In genomic region chr5:120055858-120056257, GRCh38 we compare ENCODE assay signal across 8 cellular contexts.
DNase-seq lines count a peak whose midpoint lies in the region; ATAC-seq, FAIRE-seq and TF ChIP-seq lines count a peak whose summit lies in the region.

No MANE protein-coding gene starts in this region.

- H3K4me2 ChIP-seq in GM12878 (ENCODE audit: control insufficient read depth, insufficient read depth) = no peak overlapping the region

- TF ChIP-seq RAD21 in GM12878 (IDR thresholded peaks at IDR 0.05; ENCODE audit: insufficient read depth, low read depth, low read length) = peak; percentile 25; the same call in 1 of the 2 replicates

- BruUV-seq in GM12878 (replicated peaks; lab: Mats Ljungman, UMichigan) = no TSS peak

- FAIRE-seq in GM12878 (lab: Jason Lieb, UNC) = no peak

- no peaks in the 10 kb centered on the region for H3K36me3 ChIP-seq in GM12878 (ENCODE audit: control insufficient read depth in 2 of 2, insufficient read depth in 2 of 2, low read length in 1 of 2)

- H3K27ac ChIP-seq in C4-2B (no peak overlapping the region), GM12878 (ENCODE audit: control insufficient read depth, insufficient read depth) (no peak overlapping the region)

- ATAC-seq in GM12878 = no peak; the same call in 2 of the 3 replicates
- ATAC-seq in left lobe of liver = peak; percentile 86

- intact Hi-C loops in GM12878 (cut with micrococcal nuclease; ENCODE audit: unreplicated experiment) = no loop called here

- no peaks in the 10 kb centered on the region for H3K9me3 ChIP-seq in GM12878 (replicated peaks; ENCODE audit: control insufficient read depth, insufficient read depth, low read length)

- RAD21 ChIA-PET in GM12878 (lab: Charles Lee; ENCODE audit: unreplicated experiment) = interaction anchor here (0.6 kb wide), 1 partner anchor 408 kb away, joined by 3 read pairs; no protein-coding TSS in a partner anchor

- CTCF ChIA-PET in GM12878 (lab: Yijun Ruan, JAX) = interaction anchor here (1.6 kb wide), 1 partner anchor 16 kb away, joined by 4 read pairs; no protein-coding TSS in a partner anchor

- no peak overlapping the region for H2AFZ ChIP-seq in GM12878 (ENCODE audit: control insufficient read depth, low read depth, low read length)

- DNase-seq in Jurkat, Clone E6-1 (ENCODE audit: low read depth, low spot score) = peak; percentile 16
- no peak for DNase-seq in GM12878 (ENCODE audit: low read depth, low spot score)
- DNase-seq in left lobe of liver (ENCODE audit: low spot score) = no peak
- DNase-seq in NCI-H1092 (lab: John Stamatoyannopoulos, UW) = no peak
- no peak for DNase-seq in stimulated activated CD8-positive, alpha-beta memory T cell treated with anti-CD3 and anti-CD28 coated beads, Interleukin-4, amount 100 ng/mL, for 48 hours
- no peak for DNase-seq in T-helper 1 cell
- DNase-seq in NK-92 treated with Interleukin-12 subunit alpha and Interleukin-12 subunit beta, amount 100 ng/mL, for 24 hours (lab: John Stamatoyannopoulos, UW) = no peak

- TF ChIP-seq CTCF in C4-2B (conservative IDR thresholded peaks at IDR 0.05) = peak; percentile 28
- TF ChIP-seq CTCF in GM12878 (IDR thresholded peaks at IDR 0.05 in 2 of 3, conservative IDR thresholded peaks at IDR 0.05 in 1 of 3; ENCODE audit: control insufficient read depth in 2 of 3, extremely low read depth in 1 of 3, insufficient read depth in 1 of 3, low read depth in 3 of 3, low read length in 3 of 3) = 0 out of 6 replicates have a peak, but pooled peaks of 1 of the 3 experiments have one; percentile 9

- POLR2A ChIA-PET in GM12878 (lab: Charles Lee) = no interaction called here

- in situ Hi-C loops in GM12878 (cut with MboI) = no loop called here

- no peaks in the 10 kb centered on the region for H3K4me1 ChIP-seq in GM12878 (ENCODE audit: control insufficient read depth, insufficient read depth, low read length)

- no peaks in the 10 kb centered on the region for H3K79me2 ChIP-seq in GM12878 (ENCODE audit: control insufficient read depth, insufficient read depth, low read length)

- SMC1A ChIA-PET in GM12878 (lab: Charles Lee; ENCODE audit: uncharacterized antibody, unreplicated experiment) = interaction anchor here (0.9 kb wide), 1 partner anchor 402 kb away, joined by 3 read pairs; no protein-coding TSS in a partner anchor

- TF ChIP-seq EP300 in GM12878 (IDR thresholded peaks at IDR 0.05; ENCODE audit: borderline replicate concordance in 1 of 2, control insufficient read depth in 1 of 2, low read depth in 2 of 2, low read length in 2 of 2) = no peak

- 65% methylated on average over 2 of the region's 2 CpGs for WGBS in GM12878 (ENCODE audit: insufficient coverage, insufficient replicate concordance, low lambda C conversion rate, missing lambda C conversion rate)

- TF ChIP-seq POLR2A in GM12878 (IDR thresholded peaks at IDR 0.05; ENCODE audit: low read depth, low read length) = no peak

- H3K9ac ChIP-seq in GM12878 (ENCODE audit: control insufficient read depth, insufficient read depth, low read length) = no peak overlapping the region

- H3K27me3 ChIP-seq in GM12878 (replicated peaks in 1 of 2; ENCODE audit: control insufficient read depth in 2 of 2, insufficient read depth in 2 of 2, low read length in 1 of 2) = no peaks in the 10 kb centered on the region

- no peak overlapping the region for H3K4me3 ChIP-seq in Jurkat, Clone E6-1 (ENCODE audit: low read length)
- no peak overlapping the region for H3K4me3 ChIP-seq in GM12878

- no peaks in the 10 kb centered on the region for H4K20me1 ChIP-seq in GM12878 (ENCODE audit: control insufficient read depth, insufficient read depth)

TF ChIP-seq in GM12878, 131 proteins besides CTCF, POLR2A, EP300 and RAD21:
- TF ChIP-seq SMAD5 (IDR thresholded peaks at IDR 0.05; ENCODE audit: low read depth) (no peak), CBX3 (IDR thresholded peaks at IDR 0.05; ENCODE audit: borderline replicate concordance, low read depth) (no peak), PAX5 (IDR thresholded peaks at IDR 0.05; ENCODE audit: borderline replicate concordance, low read depth, low read length) (no peak), ZNF592 (IDR thresholded peaks at IDR 0.05) (no peak), RELB (IDR thresholded peaks at IDR 0.05; ENCODE audit: low read depth) (no peak)
TF ChIP-seq in GM12878: peak in this region for 0.
